ENCODE assay signal across 1 cellular context in the genomic region with DNA sequence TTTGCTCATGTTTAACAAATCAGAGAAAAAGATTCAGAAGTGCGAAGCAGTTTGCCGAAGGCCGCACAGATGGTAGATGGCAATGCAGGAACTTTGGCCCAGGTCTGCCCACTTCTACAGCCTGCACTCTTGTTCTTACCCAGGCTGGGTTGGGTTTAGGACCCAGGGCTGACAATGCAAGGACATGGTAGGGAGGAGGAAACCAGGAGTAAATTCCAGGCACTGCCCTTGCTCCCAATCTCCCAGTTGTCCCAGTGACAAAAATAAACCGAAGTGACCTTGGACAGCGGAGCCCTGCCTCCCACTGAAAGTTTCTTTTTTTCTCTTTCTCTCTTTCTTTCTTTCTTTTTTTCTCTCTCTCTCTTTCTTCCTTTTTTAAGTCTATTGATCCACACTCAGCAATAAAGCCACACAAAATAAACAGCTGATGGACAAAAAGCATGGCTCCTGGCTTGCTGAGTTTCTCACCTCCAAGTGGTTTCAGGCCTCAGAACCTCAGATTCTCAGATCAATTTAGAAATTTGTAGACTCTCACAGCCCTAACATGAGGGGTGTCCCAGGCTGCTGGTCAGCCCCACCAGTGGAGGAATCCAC.
TF ChIP-seq lines count a peak whose summit lies in the region.

No MANE protein-coding gene starts in this region.

TF ChIP-seq in GM23338, 12 proteins besides CTCF, POLR2A, EP300 and RAD21 (continued from another document):
- TF ChIP-seq ETS1 (IDR thresholded peaks at IDR 0.05) (no peak), REST (IDR thresholded peaks at IDR 0.05; ENCODE audit: unreplicated experiment) (no peak), STAT1 (IDR thresholded peaks at IDR 0.05; ENCODE audit: unreplicated experiment) (no peak), CREB1 (CRISPR knock-in tag; IDR thresholded peaks at IDR 0.05; ENCODE audit: low read depth) (no peak), ZNF462 (CRISPR knock-in tag; IDR thresholded peaks at IDR 0.05) (no peak), POLR2AphosphoS5 (IDR thresholded peaks at IDR 0.05; ENCODE audit: low read depth) (no peak), EZH2 (IDR thresholded peaks at IDR 0.05; ENCODE audit: low read depth, unreplicated experiment) (no peak), JUNB (IDR thresholded peaks at IDR 0.05; ENCODE audit: unreplicated experiment) (no peak), ZNF114 (CRISPR knock-in tag; IDR thresholded peaks at IDR 0.05) (no peak), NANOG (IDR thresholded peaks at IDR 0.05; ENCODE audit: borderline replicate concordance) (no peak), ZNF331 (CRISPR knock-in tag; IDR thresholded peaks at IDR 0.05; ENCODE audit: low read depth) (no peak)
TF ChIP-seq in GM23338: peak in this region for 0.
